In the genomic region with DNA sequence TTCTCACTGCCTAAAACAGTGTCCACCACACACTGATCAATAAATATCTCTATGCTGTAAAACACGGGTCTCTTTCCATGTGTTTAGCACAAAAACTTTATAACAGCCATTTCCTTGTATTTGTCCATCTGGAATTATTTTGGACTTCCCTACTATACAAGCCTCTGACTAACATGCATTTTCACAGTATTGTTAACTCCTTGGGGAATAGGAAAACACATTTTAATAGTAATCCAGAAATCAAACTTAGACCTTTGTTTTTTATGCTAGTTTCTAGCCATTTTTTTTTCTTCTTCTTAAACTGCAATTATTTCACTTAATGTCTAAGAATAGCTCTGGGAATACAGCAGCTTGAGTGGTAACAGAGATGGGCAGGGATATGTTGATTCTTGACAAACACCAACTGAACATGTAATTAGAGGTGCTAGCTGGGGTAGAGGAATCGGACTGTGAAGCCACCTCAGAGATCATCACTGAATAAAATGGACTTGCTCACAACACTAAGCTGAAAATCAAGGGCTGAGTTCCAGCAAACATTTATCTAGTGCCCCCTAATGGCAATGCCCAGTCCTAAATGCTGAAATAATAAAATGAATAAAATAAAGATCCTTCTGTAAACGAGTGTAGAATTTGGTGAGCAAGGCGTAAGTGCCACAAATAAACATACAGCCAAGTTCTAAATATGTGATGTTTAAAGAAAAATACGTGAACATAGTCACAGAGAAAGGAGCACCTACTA, we compare ENCODE assay signal across 9 cellular contexts.
DNase-seq lines count a peak whose midpoint lies in the region; ATAC-seq, FAIRE-seq and TF ChIP-seq lines count a peak whose summit lies in the region.
"Had no signal": no experiment of that assay in that cellular context is flagged by ENCODE, and none has a peak within 500 bp of the region (broad histone marks: within the 10 kb centered on the region; RNA-seq: fewer than 3 reads in every experiment).

No MANE protein-coding gene starts in this region.

- no peaks in the 10 kb centered on the region for H3K9me1 ChIP-seq in keratinocyte (ENCODE audit: control insufficient read depth, extremely low read depth, insufficient read depth, low read length)

- no peaks in the 10 kb centered on the region for H3K36me3 Mint-ChIP-seq in WTC11

- no peaks in the 10 kb centered on the region for H3K36me3 ChIP-seq in keratinocyte (ENCODE audit: control insufficient read depth in 2 of 2, extremely low read depth in 1 of 2, insufficient read depth in 2 of 2, low read length in 2 of 2)

- no peaks in the 10 kb centered on the region for H4K20me1 ChIP-seq in keratinocyte (ENCODE audit: control insufficient read depth, extremely low read depth, insufficient read depth, low read length)

- H3K4me1 Mint-ChIP-seq in WTC11, result peaks cover 13% of the 10 kb centered on the region

- no peak overlapping the region for H3K9ac ChIP-seq in keratinocyte (ENCODE audit: control insufficient read depth, extremely low read depth, insufficient read depth, low read length)

- POLR2A ChIA-PET in AG04450 (lab: Yijun Ruan, JAX) (no interaction called here), WTC11 (lab: Charles Lee) (no interaction called here)

- H3K27ac Mint-ChIP-seq in WTC11, result no peak overlapping the region

- peaks cover 4% of the 10 kb centered on the region for H3K4me1 ChIP-seq in keratinocyte (ENCODE audit: control insufficient read depth, extremely low read depth, insufficient read depth, low read length)

- no peak overlapping the region for H3K4me3 Mint-ChIP-seq in WTC11

- H3K4me2 ChIP-seq in keratinocyte (ENCODE audit: control insufficient read depth, extremely low read depth, insufficient read depth, low read depth, low read length), result no peak overlapping the region

- no peak overlapping the region for H3K4me3 ChIP-seq in AG04450 (ENCODE audit: low read depth, low read length)
- H3K4me3 ChIP-seq in keratinocyte (ENCODE audit: control insufficient read depth in 2 of 3, extremely low read depth in 1 of 3, insufficient read depth in 2 of 3, low read depth in 1 of 3, low read length in 3 of 3), result no peak overlapping the region

- CTCF ChIA-PET in AG04450 (lab: Charles Lee) (interaction anchor here (0.7 to 1.3 kb wide), 3 partner anchors 11 to 159 kb away, joined by 3 to 4 read pairs (median 3); no protein-coding TSS in a partner anchor), WTC11 (lab: Charles Lee) (interaction anchor here (0.6 to 1.9 kb wide), 11 partner anchors 11 to 177 kb away, joined by 3 to 7 read pairs (median 5); no protein-coding TSS in a partner anchor)

- H3K9me3 Mint-ChIP-seq in WTC11, result no peaks in the 10 kb centered on the region

- peak overlapping the region; percentile 27 for H2AFZ ChIP-seq in keratinocyte (ENCODE audit: control insufficient read depth, low read length)

- H3K79me2 ChIP-seq in keratinocyte (ENCODE audit: control insufficient read depth, insufficient read depth, low read length), result no peaks in the 10 kb centered on the region

- H3K9me3 ChIP-seq in AG04450 (ENCODE audit: control insufficient read depth, insufficient read depth, low read length) (no peaks in the 10 kb centered on the region), keratinocyte (ENCODE audit: control insufficient read depth, low read depth, low read length) (no peaks in the 10 kb centered on the region)

- TF ChIP-seq CTCF in AG04450 (IDR thresholded peaks at IDR 0.05; ENCODE audit: low read depth, low read length) (peak; percentile 55), WTC11 (IDR thresholded peaks at IDR 0.05) (no peak), keratinocyte (optimal IDR thresholded peaks at IDR 0.05 in 1 of 3, IDR thresholded peaks at IDR 0.05 in 1 of 3, conservative IDR thresholded peaks at IDR 0.05 in 1 of 3; ENCODE audit: extremely low read depth in 1 of 3, insufficient read depth in 2 of 3, low read length in 3 of 3) (peak in 2 of 3 experiments; percentile 24 to 33)

- no peak for FAIRE-seq in keratinocyte (lab: Jason Lieb, UNC)
- FAIRE-seq: endothelial cell of umbilical vein had no signal

- H3K27ac ChIP-seq in AG04450 (ENCODE audit: low read depth, low read length) (no peak overlapping the region), keratinocyte (ENCODE audit: control insufficient read depth, insufficient read depth, low read length) (peak overlapping the region; percentile 5)

- DNase-seq in AG04450 (ENCODE audit: low read depth, low spot score), result no peak
- peak; percentile 79 for DNase-seq in HCEC 1CT
- no peak for DNase-seq in WTC11 (ENCODE audit: low spot score)
- DNase-seq in keratinocyte (ENCODE audit: low read depth, low spot score), result no peak
- DNase-seq in AG08396 (ENCODE audit: low spot score), result no peak

- dilution Hi-C loops in keratinocyte (cut with MboI; ENCODE audit: extremely low pct_ligation_motif_present, low sequenced_read_pairs), result no loop called here

- no peaks in the 10 kb centered on the region for H3K27me3 Mint-ChIP-seq in WTC11 (ENCODE audit: low read depth)

- no peaks in the 10 kb centered on the region for H3K27me3 ChIP-seq in AG04450 (ENCODE audit: control insufficient read depth, insufficient read depth, low read length)
- no peaks in the 10 kb centered on the region for H3K27me3 ChIP-seq in keratinocyte (ENCODE audit: control insufficient read depth, extremely low read depth, insufficient read depth, low read length)

- ATAC-seq in WTC11 (peak; percentile 65; the same call in 1 of the 2 replicates), GM18867 (IDR thresholded peaks at IDR 0.05; ENCODE audit: unreplicated experiment) (no peak), HG02678 (IDR thresholded peaks at IDR 0.05; ENCODE audit: unreplicated experiment) (no peak), HG03520 (IDR thresholded peaks at IDR 0.05; ENCODE audit: unreplicated experiment) (no peak)

TF ChIP-seq in WTC11, 78 proteins besides CTCF, POLR2A, EP300 and RAD21 (continues in another document):
- TF ChIP-seq, protein P1, sequence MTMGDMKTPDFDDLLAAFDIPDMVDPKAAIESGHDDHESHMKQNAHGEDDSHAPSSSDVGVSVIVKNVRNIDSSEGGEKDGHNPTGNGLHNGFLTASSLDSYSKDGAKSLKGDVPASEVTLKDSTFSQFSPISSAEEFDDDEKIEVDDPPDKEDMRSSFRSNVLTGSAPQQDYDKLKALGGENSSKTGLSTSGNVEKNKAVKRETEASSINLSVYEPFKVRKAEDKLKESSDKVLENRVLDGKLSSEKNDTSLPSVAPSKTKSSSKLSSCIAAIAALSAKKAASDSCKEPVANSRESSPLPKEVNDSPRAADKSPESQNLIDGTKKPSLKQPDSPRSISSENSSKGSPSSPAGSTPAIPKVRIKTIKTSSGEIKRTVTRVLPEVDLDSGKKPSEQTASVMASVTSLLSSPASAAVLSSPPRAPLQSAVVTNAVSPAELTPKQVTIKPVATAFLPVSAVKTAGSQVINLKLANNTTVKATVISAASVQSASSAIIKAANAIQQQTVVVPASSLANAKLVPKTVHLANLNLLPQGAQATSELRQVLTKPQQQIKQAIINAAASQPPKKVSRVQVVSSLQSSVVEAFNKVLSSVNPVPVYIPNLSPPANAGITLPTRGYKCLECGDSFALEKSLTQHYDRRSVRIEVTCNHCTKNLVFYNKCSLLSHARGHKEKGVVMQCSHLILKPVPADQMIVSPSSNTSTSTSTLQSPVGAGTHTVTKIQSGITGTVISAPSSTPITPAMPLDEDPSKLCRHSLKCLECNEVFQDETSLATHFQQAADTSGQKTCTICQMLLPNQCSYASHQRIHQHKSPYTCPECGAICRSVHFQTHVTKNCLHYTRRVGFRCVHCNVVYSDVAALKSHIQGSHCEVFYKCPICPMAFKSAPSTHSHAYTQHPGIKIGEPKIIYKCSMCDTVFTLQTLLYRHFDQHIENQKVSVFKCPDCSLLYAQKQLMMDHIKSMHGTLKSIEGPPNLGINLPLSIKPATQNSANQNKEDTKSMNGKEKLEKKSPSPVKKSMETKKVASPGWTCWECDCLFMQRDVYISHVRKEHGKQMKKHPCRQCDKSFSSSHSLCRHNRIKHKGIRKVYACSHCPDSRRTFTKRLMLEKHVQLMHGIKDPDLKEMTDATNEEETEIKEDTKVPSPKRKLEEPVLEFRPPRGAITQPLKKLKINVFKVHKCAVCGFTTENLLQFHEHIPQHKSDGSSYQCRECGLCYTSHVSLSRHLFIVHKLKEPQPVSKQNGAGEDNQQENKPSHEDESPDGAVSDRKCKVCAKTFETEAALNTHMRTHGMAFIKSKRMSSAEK (CRISPR knock-in tag; IDR thresholded peaks at IDR 0.05; ENCODE audit: borderline replicate concordance), result no peak
- TF ChIP-seq, protein P2, sequence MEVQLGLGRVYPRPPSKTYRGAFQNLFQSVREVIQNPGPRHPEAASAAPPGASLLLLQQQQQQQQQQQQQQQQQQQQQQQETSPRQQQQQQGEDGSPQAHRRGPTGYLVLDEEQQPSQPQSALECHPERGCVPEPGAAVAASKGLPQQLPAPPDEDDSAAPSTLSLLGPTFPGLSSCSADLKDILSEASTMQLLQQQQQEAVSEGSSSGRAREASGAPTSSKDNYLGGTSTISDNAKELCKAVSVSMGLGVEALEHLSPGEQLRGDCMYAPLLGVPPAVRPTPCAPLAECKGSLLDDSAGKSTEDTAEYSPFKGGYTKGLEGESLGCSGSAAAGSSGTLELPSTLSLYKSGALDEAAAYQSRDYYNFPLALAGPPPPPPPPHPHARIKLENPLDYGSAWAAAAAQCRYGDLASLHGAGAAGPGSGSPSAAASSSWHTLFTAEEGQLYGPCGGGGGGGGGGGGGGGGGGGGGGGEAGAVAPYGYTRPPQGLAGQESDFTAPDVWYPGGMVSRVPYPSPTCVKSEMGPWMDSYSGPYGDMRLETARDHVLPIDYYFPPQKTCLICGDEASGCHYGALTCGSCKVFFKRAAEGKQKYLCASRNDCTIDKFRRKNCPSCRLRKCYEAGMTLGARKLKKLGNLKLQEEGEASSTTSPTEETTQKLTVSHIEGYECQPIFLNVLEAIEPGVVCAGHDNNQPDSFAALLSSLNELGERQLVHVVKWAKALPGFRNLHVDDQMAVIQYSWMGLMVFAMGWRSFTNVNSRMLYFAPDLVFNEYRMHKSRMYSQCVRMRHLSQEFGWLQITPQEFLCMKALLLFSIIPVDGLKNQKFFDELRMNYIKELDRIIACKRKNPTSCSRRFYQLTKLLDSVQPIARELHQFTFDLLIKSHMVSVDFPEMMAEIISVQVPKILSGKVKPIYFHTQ (CRISPR knock-in tag; IDR thresholded peaks at IDR 0.05), result no peak
- no peak for TF ChIP-seq ETV6 (CRISPR knock-in tag; IDR thresholded peaks at IDR 0.05)
- no peak for TF ChIP-seq FOXJ3 (CRISPR knock-in tag; IDR thresholded peaks at IDR 0.05; ENCODE audit: borderline replicate concordance)
- no peak for TF ChIP-seq ESRRA (CRISPR knock-in tag; IDR thresholded peaks at IDR 0.05; ENCODE audit: borderline replicate concordance)
- TF ChIP-seq, protein P3, sequence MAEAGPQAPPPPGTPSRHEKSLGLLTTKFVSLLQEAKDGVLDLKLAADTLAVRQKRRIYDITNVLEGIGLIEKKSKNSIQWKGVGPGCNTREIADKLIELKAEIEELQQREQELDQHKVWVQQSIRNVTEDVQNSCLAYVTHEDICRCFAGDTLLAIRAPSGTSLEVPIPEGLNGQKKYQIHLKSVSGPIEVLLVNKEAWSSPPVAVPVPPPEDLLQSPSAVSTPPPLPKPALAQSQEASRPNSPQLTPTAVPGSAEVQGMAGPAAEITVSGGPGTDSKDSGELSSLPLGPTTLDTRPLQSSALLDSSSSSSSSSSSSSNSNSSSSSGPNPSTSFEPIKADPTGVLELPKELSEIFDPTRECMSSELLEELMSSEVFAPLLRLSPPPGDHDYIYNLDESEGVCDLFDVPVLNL (CRISPR knock-in tag; IDR thresholded peaks at IDR 0.05; ENCODE audit: borderline replicate concordance, low read depth), result no peak
